ENCODE assay signal across 28 cellular contexts in genomic region chr9:20394928-20395327, GRCh38.
DNase-seq lines count a peak whose midpoint lies in the region; ATAC-seq and TF ChIP-seq lines count a peak whose summit lies in the region.
"Had no signal": no experiment of that assay in that cellular context is flagged by ENCODE, and none has a peak within 500 bp of the region (broad histone marks: within the 10 kb centered on the region; RNA-seq: fewer than 3 reads in every experiment).

No MANE protein-coding gene starts in this region.

- H3K4me3 ChIP-seq in mammary epithelial cell (replicated peaks in 1 of 3; ENCODE audit: insufficient read depth in 1 of 3, low read depth in 2 of 3, low read length in 3 of 3), result no peak overlapping the region
- no peak overlapping the region for H3K4me3 ChIP-seq in endodermal cell (ENCODE audit: low read length)
- no peak overlapping the region for H3K4me3 ChIP-seq in esophagus muscularis mucosa
- H3K4me3 ChIP-seq: A549, cardiac muscle cell, left lung, upper lobe of left lung had no signal

- H2AFZ ChIP-seq in mammary epithelial cell (ENCODE audit: low read depth, low read length), result no peak overlapping the region
- H2AFZ ChIP-seq: parathyroid adenoma had no signal

- no peaks in the 10 kb centered on the region for H3K9me3 Mint-ChIP-seq in MCF 10A (ENCODE audit: unreplicated experiment)
- no peaks in the 10 kb centered on the region for H3K9me3 Mint-ChIP-seq in endodermal cell
- H3K9me3 Mint-ChIP-seq: activated T-cell treated with anti-CD3 and anti-CD28 coated beads, Interleukin-2, amount 50 U/mL, for 24 hours; dendritic cell treated with granulocyte-macrophage colony-stimulating factor and Interleukin-4, amounts not matched to agents 40 ng/mL and 50 ng/mL, for 4 days had no signal

- no peaks in the 10 kb centered on the region for H3K4me1 ChIP-seq in mammary epithelial cell (ENCODE audit: insufficient read depth, low read length)
- H3K4me1 ChIP-seq in endodermal cell (ENCODE audit: control insufficient read depth, insufficient read depth, low read length), result peaks cover 2% of the 10 kb centered on the region
- H3K4me1 ChIP-seq in esophagus muscularis mucosa, result peaks cover 0 to 15% (median 12%) of the 10 kb centered on the region in 4 donors
- H3K4me1 ChIP-seq: left lung, parathyroid adenoma, upper lobe of left lung had no signal

- H3K4me1 Mint-ChIP-seq in MCF 10A (ENCODE audit: insufficient read depth, unreplicated experiment) (no peaks in the 10 kb centered on the region), endodermal cell (peaks cover 6% of the 10 kb centered on the region)

- H3K4me3 Mint-ChIP-seq in MCF 10A (ENCODE audit: unreplicated experiment) (no peak overlapping the region), endodermal cell (no peak overlapping the region)
- H3K4me3 Mint-ChIP-seq: activated T-cell treated with anti-CD3 and anti-CD28 coated beads, Interleukin-2, amount 50 U/mL, for 24 hours; dendritic cell treated with granulocyte-macrophage colony-stimulating factor and Interleukin-4, amounts not matched to agents 40 ng/mL and 50 ng/mL, for 4 days; nephron progenitor cell had no signal

- H3K27me3 ChIP-seq in mammary epithelial cell (ENCODE audit: insufficient read depth, low read length) (no peaks in the 10 kb centered on the region), endodermal cell (ENCODE audit: control insufficient read depth, insufficient read depth, low read length, poor library complexity, severe bottlenecking) (no peaks in the 10 kb centered on the region), esophagus muscularis mucosa (no peaks in the 10 kb centered on the region)
- H3K27me3 ChIP-seq: cardiac muscle cell, left lung, upper lobe of left lung had no signal

- TF ChIP-seq CTCF in MCF 10A (IDR thresholded peaks at IDR 0.05; ENCODE audit: unreplicated experiment) (no peak), mammary epithelial cell (conservative IDR thresholded peaks at IDR 0.05 in 1 of 2, IDR thresholded peaks at IDR 0.05 in 1 of 2; ENCODE audit: extremely low read depth in 1 of 2, insufficient read depth in 1 of 2, low read depth in 1 of 2, low read length in 2 of 2) (no peak), endodermal cell (conservative IDR thresholded peaks at IDR 0.05) (no peak), esophagus muscularis mucosa (IDR thresholded peaks at IDR 0.05) (no peak)

- DNase-seq in MCF 10A (ENCODE audit: unreplicated experiment), result peak; percentile 1
- DNase-seq in mammary epithelial cell, result no peak
- DNase-seq in NCI-H446 treated with DMSO at 0.1 percent for 48 hours (lab: John Stamatoyannopoulos, UW), result peak; percentile 89
- peak; percentile 51 for DNase-seq in endodermal cell
- DNase-seq in esophagus muscularis mucosa (ENCODE audit: extremely low spot score), result no peak
- no peak for DNase-seq in NCI-H2081 treated with DMSO at 0.1 percent for 48 hours (lab: John Stamatoyannopoulos, UW)
- no peak for DNase-seq in NCI-H2227 (lab: John Stamatoyannopoulos, UW; ENCODE audit: unreplicated experiment)
- DNase-seq: activated CD4-positive, alpha-beta T cell treated with anti-CD3 and anti-CD28 coated beads for 1 hour; activated CD8-positive, alpha-beta memory T cell treated with anti-CD3 and anti-CD28 coated beads for 24 hours; activated naive CD4-positive, alpha-beta T cell; activated T-cell treated with anti-CD3 and anti-CD28 coated beads, Interleukin-2, amount 50 U/mL, for 24 hours; DMS53; left lung; midbrain; NCI-H1092 treated with DMSO at 0.1 percent for 48 hours; NCI-H748 treated with DMSO at 0.1 percent for 48 hours; nephron progenitor cell; OCI-M1; stimulated activated CD4-positive, alpha-beta T cell treated with anti-CD3 and anti-CD28 coated beads, Interleukin-15, amount 100 ng/mL, for 24 hours; SW 1271; upper lobe of left lung had no signal

- WGBS in mammary epithelial cell (ENCODE audit: low coverage, missing lambda C conversion rate), result 77% methylated on average over 6 of the region's 6 CpGs
- 82 to 92% methylated on average over 4 to 6 of the region's 6 CpGs for WGBS in endodermal cell (ENCODE audit: insufficient coverage in 1 of 2, insufficient read length in 1 of 2), 2 experiments
- WGBS in esophagus muscularis mucosa, result 72% methylated on average over 6 of the region's 6 CpGs

- H3K9ac ChIP-seq in mammary epithelial cell (ENCODE audit: insufficient read depth, low read length) (no peak overlapping the region), endodermal cell (ENCODE audit: extremely low read depth, low read length, poor library complexity, severe bottlenecking) (no peak overlapping the region)
- H3K9ac ChIP-seq: parathyroid adenoma had no signal

- CTCF ChIA-PET in MCF 10A (lab: Yijun Ruan, JAX), result no interaction called here
- CTCF ChIA-PET in mammary epithelial cell (lab: Charles Lee; ENCODE audit: low non-redundant PET), result no interaction called here

- no peak overlapping the region for H3K27ac Mint-ChIP-seq in MCF 10A (ENCODE audit: low read depth, unreplicated experiment)
- H3K27ac Mint-ChIP-seq in endodermal cell, result no peak overlapping the region
- H3K27ac Mint-ChIP-seq: dendritic cell treated with granulocyte-macrophage colony-stimulating factor and Interleukin-4, amounts not matched to agents 40 ng/mL and 50 ng/mL, for 4 days; nephron progenitor cell had no signal

- no peaks in the 10 kb centered on the region for H3K9me3 ChIP-seq in mammary epithelial cell (replicated peaks; ENCODE audit: insufficient read depth, low read length)
- H3K9me3 ChIP-seq in endodermal cell (ENCODE audit: control insufficient read depth, low read length), result no peaks in the 10 kb centered on the region
- no peaks in the 10 kb centered on the region for H3K9me3 ChIP-seq in esophagus muscularis mucosa
- H3K9me3 ChIP-seq: A549, left lung, upper lobe of left lung had no signal

- H3K27me3 Mint-ChIP-seq in MCF 10A (ENCODE audit: insufficient read depth, unreplicated experiment) (peaks cover 80% of the 10 kb centered on the region), endodermal cell (ENCODE audit: insufficient read depth) (no peaks in the 10 kb centered on the region)
- H3K27me3 Mint-ChIP-seq: activated T-cell treated with anti-CD3 and anti-CD28 coated beads, Interleukin-2, amount 50 U/mL, for 24 hours; dendritic cell treated with granulocyte-macrophage colony-stimulating factor and Interleukin-4, amounts not matched to agents 40 ng/mL and 50 ng/mL, for 4 days had no signal

- H3K36me3 ChIP-seq in mammary epithelial cell (ENCODE audit: insufficient read depth, low read length), result no peaks in the 10 kb centered on the region
- no peaks in the 10 kb centered on the region for H3K36me3 ChIP-seq in endodermal cell (ENCODE audit: control insufficient read depth, insufficient read depth, low read length)
- no peaks in the 10 kb centered on the region for H3K36me3 ChIP-seq in esophagus muscularis mucosa
- H3K36me3 ChIP-seq: cardiac muscle cell, left lung, upper lobe of left lung had no signal

- no peak overlapping the region for H3K27ac ChIP-seq in mammary epithelial cell (ENCODE audit: insufficient read depth, low read depth, low read length)
- H3K27ac ChIP-seq in endodermal cell (ENCODE audit: low read depth, low read length), result no peak overlapping the region
- H3K27ac ChIP-seq in esophagus muscularis mucosa (replicated peaks in 1 of 4), result no peak overlapping the region
- H3K27ac ChIP-seq: A549, cardiac muscle cell, left lung, parathyroid adenoma, upper lobe of left lung had no signal

- ATAC-seq in HG02884 (IDR thresholded peaks at IDR 0.05; ENCODE audit: unreplicated experiment), result no peak
- ATAC-seq: A549, left lung, Right ventricle myocardium inferior, sciatic nerve had no signal

- TF ChIP-seq EP300 in esophagus muscularis mucosa (IDR thresholded peaks at IDR 0.05), result no peak

- H3K36me3 Mint-ChIP-seq in MCF 10A (ENCODE audit: insufficient read depth, unreplicated experiment) (no peaks in the 10 kb centered on the region), endodermal cell (ENCODE audit: low read depth) (no peaks in the 10 kb centered on the region)

- in situ Hi-C loops in mammary epithelial cell (cut with MboI; ENCODE audit: low sequenced_read_pairs in 2 of 2), result no loop called here

- no peaks in the 10 kb centered on the region for H4K20me1 ChIP-seq in mammary epithelial cell (ENCODE audit: insufficient read depth, low read length)

- POLR2A ChIA-PET in MCF 10A (lab: Yijun Ruan, JAX), result interaction anchor here (1.2 kb wide), 1 partner anchor 21 kb away, joined by 3 read pairs; no protein-coding TSS in a partner anchor

- no TSS peak for BruUV-seq in MCF 10A (replicated peaks; lab: Mats Ljungman, UMichigan)
- no TSS peak for BruUV-seq in mammary epithelial cell (replicated peaks; lab: Mats Ljungman, UMichigan)

- H3K79me2 ChIP-seq in mammary epithelial cell (ENCODE audit: insufficient read depth, low read length), result no peaks in the 10 kb centered on the region
- H3K79me2 ChIP-seq: parathyroid adenoma had no signal

- no peak for TF ChIP-seq POLR2A in esophagus muscularis mucosa (IDR thresholded peaks at IDR 0.05; ENCODE audit: low read depth)

- dilution Hi-C loops in mammary epithelial cell (cut with HindIII; ENCODE audit: low sequenced_read_pairs), result no loop called here

- no peak overlapping the region for H3K4me2 ChIP-seq in mammary epithelial cell (ENCODE audit: insufficient read depth, low read depth, low read length)
- H3K4me2 ChIP-seq: A549 had no signal

- intact Hi-C loops in MCF 10A (cut with micrococcal nuclease) (no loop called here), mammary epithelial cell (cut with micrococcal nuclease) (no loop called here), esophagus muscularis mucosa (cut with DNase I) (no loop called here)

Comparison
In these comparisons a context has a peak if more than half of its experiments do, and no peak if none do; other contexts are left out.
1. DNase-seq: peak in MCF 10A (single experiment), NCI-H446 treated with DMSO at 0.1 percent for 48 hours (single experiment) and endodermal cell (single experiment); none in mammary epithelial cell (single experiment), esophagus muscularis mucosa (single experiment), NCI-H2081 treated with DMSO at 0.1 percent for 48 hours (single experiment) and NCI-H2227 (single experiment).